1 cellular context compared by ENCODE assay signal in genomic region chr22:46798366-46799057, GRCh38.
A peak's percentile ranks its signal among the peaks of the same experiment; 100 is the strongest.
TF ChIP-seq lines count a peak whose summit lies in the region.

No MANE protein-coding gene starts in this region.

TF ChIP-seq in HepG2, 621 proteins besides CTCF, POLR2A, EP300 and RAD21 (continued from another document and continues in another):
- TF ChIP-seq, protein P1, sequence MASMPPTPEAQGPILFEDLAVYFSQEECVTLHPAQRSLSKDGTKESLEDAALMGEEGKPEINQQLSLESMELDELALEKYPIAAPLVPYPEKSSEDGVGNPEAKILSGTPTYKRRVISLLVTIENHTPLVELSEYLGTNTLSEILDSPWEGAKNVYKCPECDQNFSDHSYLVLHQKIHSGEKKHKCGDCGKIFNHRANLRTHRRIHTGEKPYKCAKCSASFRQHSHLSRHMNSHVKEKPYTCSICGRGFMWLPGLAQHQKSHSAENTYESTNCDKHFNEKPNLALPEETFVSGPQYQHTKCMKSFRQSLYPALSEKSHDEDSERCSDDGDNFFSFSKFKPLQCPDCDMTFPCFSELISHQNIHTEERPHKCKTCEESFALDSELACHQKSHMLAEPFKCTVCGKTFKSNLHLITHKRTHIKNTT (CRISPR knock-in tag; IDR thresholded peaks at IDR 0.05) = no peak
- TF ChIP-seq ZBTB21 (CRISPR knock-in tag; IDR thresholded peaks at IDR 0.05) (no peak), FOXK1 (CRISPR knock-in tag; IDR thresholded peaks at IDR 0.05; ENCODE audit: borderline replicate concordance, low read depth) (no peak), CHD4 (IDR thresholded peaks at IDR 0.05; ENCODE audit: borderline replicate concordance, low read length) (no peak), SALL2 (CRISPR knock-in tag; IDR thresholded peaks at IDR 0.05) (peak; percentile 87), MZF1 (CRISPR knock-in tag; IDR thresholded peaks at IDR 0.05; ENCODE audit: borderline replicate concordance) (no peak), SETDB1 (CRISPR knock-in tag; IDR thresholded peaks at IDR 0.05; ENCODE audit: borderline replicate concordance) (no peak), RFX5 (IDR thresholded peaks at IDR 0.05; ENCODE audit: low read depth, low read length) (no peak), MXD4 (CRISPR knock-in tag; IDR thresholded peaks at IDR 0.05) (0 out of 2 replicates have a peak, but pooled peaks have one; percentile 69), ZNF460 (CRISPR knock-in tag; IDR thresholded peaks at IDR 0.05; ENCODE audit: borderline replicate concordance) (no peak; the same call in 1 of the 2 replicates), SOX5 (CRISPR knock-in tag; IDR thresholded peaks at IDR 0.05; ENCODE audit: borderline replicate concordance) (peak; percentile 66), DBP (CRISPR knock-in tag; IDR thresholded peaks at IDR 0.05; ENCODE audit: not compliant biosample characterization) (no peak), ZNF737 (CRISPR knock-in tag; IDR thresholded peaks at IDR 0.05; ENCODE audit: borderline replicate concordance) (0 out of 2 replicates have a peak, but pooled peaks have one; percentile 43), ZNF260 (CRISPR knock-in tag; IDR thresholded peaks at IDR 0.05; ENCODE audit: borderline replicate concordance, low read depth) (no peak), ZNF678 (CRISPR knock-in tag; IDR thresholded peaks at IDR 0.05) (no peak), TFDP1 (CRISPR knock-in tag; IDR thresholded peaks at IDR 0.05; ENCODE audit: borderline replicate concordance) (peak; percentile 64; the same call in 1 of the 2 replicates), NCOR1 (IDR thresholded peaks at IDR 0.05; ENCODE audit: borderline replicate concordance, low read length) (no peak), FOXJ3 (CRISPR knock-in tag; IDR thresholded peaks at IDR 0.05; ENCODE audit: borderline replicate concordance) (peak; percentile 40), RBM39 (IDR thresholded peaks at IDR 0.05; ENCODE audit: low read depth, low read length, poor library complexity, severe bottlenecking) (peak; percentile 44), RAD51 (IDR thresholded peaks at IDR 0.05; ENCODE audit: borderline replicate concordance) (no peak), MYNN (CRISPR knock-in tag; IDR thresholded peaks at IDR 0.05; ENCODE audit: low read depth) (no peak), ZNF292 (CRISPR knock-in tag; IDR thresholded peaks at IDR 0.05; ENCODE audit: borderline replicate concordance, low read depth) (peak; percentile 89; the same call in 1 of the 2 replicates), ZNF44 (CRISPR knock-in tag; IDR thresholded peaks at IDR 0.05) (no peak), NCOA1 (CRISPR knock-in tag; IDR thresholded peaks at IDR 0.05) (no peak), ZBTB25 (CRISPR knock-in tag; IDR thresholded peaks at IDR 0.05) (peak; percentile 82), ZNF136 (CRISPR knock-in tag; IDR thresholded peaks at IDR 0.05; ENCODE audit: low read depth) (peak; percentile 73; the same call in 1 of the 2 replicates), MAX (IDR thresholded peaks at IDR 0.05) (peak; percentile 61), HCFC1 (IDR thresholded peaks at IDR 0.05; ENCODE audit: low read depth, low read length) (no peak), ZNF337 (CRISPR knock-in tag; IDR thresholded peaks at IDR 0.05; ENCODE audit: borderline replicate concordance, low read depth) (peak; percentile 73; the same call in 1 of the 2 replicates), CC2D1A (CRISPR knock-in tag; IDR thresholded peaks at IDR 0.05) (no peak), STAG1 (CRISPR knock-in tag; IDR thresholded peaks at IDR 0.05) (peak; percentile 96), HOXA5 (CRISPR knock-in tag; IDR thresholded peaks at IDR 0.05) (peak; percentile 69; the same call in 1 of the 2 replicates), ZBTB4 (CRISPR knock-in tag; IDR thresholded peaks at IDR 0.05; ENCODE audit: borderline replicate concordance) (peak; percentile 79; the same call in 1 of the 2 replicates), AGO2 (optimal IDR thresholded peaks at IDR 0.05; ENCODE audit: low read depth, low read length) (no peak), BRCA1 (CRISPR knock-in tag; IDR thresholded peaks at IDR 0.05) (peak; percentile 43; the same call in 1 of the 2 replicates), FOXC1 (CRISPR knock-in tag; IDR thresholded peaks at IDR 0.05; ENCODE audit: borderline replicate concordance) (0 out of 2 replicates have a peak, but pooled peaks have one; percentile 31), GATA4 (IDR thresholded peaks at IDR 0.05; ENCODE audit: borderline replicate concordance, low read depth) (no peak), TRIM24 (CRISPR knock-in tag; IDR thresholded peaks at IDR 0.05) (peak; percentile 50; the same call in 1 of the 2 replicates), LRRFIP1 (CRISPR knock-in tag; conservative IDR thresholded peaks at IDR 0.05) (no peak), ZNF230 (CRISPR knock-in tag; IDR thresholded peaks at IDR 0.05) (no peak)
- TF ChIP-seq, protein P2, sequence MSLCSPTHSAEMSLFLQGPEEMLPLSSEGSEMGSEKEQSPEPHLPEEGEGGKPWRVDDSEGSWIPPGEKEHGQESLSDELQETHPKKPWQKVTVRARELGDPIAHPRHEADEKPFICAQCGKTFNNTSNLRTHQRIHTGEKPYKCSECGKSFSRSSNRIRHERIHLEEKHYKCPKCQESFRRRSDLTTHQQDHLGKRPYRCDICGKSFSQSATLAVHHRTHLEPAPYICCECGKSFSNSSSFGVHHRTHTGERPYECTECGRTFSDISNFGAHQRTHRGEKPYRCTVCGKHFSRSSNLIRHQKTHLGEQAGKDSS (CRISPR knock-in tag; IDR thresholded peaks at IDR 0.05; ENCODE audit: borderline replicate concordance, low read depth) = no peak
- TF ChIP-seq, protein P3, sequence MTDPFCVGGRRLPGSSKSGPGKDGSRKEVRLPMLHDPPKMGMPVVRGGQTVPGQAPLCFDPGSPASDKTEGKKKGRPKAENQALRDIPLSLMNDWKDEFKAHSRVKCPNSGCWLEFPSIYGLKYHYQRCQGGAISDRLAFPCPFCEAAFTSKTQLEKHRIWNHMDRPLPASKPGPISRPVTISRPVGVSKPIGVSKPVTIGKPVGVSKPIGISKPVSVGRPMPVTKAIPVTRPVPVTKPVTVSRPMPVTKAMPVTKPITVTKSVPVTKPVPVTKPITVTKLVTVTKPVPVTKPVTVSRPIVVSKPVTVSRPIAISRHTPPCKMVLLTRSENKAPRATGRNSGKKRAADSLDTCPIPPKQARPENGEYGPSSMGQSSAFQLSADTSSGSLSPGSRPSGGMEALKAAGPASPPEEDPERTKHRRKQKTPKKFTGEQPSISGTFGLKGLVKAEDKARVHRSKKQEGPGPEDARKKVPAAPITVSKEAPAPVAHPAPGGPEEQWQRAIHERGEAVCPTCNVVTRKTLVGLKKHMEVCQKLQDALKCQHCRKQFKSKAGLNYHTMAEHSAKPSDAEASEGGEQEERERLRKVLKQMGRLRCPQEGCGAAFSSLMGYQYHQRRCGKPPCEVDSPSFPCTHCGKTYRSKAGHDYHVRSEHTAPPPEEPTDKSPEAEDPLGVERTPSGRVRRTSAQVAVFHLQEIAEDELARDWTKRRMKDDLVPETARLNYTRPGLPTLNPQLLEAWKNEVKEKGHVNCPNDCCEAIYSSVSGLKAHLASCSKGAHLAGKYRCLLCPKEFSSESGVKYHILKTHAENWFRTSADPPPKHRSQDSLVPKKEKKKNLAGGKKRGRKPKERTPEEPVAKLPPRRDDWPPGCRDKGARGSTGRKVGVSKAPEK (CRISPR knock-in tag; IDR thresholded peaks at IDR 0.05; ENCODE audit: borderline replicate concordance) = no peak; the same call in 1 of the 2 replicates
- TF ChIP-seq, protein P4, sequence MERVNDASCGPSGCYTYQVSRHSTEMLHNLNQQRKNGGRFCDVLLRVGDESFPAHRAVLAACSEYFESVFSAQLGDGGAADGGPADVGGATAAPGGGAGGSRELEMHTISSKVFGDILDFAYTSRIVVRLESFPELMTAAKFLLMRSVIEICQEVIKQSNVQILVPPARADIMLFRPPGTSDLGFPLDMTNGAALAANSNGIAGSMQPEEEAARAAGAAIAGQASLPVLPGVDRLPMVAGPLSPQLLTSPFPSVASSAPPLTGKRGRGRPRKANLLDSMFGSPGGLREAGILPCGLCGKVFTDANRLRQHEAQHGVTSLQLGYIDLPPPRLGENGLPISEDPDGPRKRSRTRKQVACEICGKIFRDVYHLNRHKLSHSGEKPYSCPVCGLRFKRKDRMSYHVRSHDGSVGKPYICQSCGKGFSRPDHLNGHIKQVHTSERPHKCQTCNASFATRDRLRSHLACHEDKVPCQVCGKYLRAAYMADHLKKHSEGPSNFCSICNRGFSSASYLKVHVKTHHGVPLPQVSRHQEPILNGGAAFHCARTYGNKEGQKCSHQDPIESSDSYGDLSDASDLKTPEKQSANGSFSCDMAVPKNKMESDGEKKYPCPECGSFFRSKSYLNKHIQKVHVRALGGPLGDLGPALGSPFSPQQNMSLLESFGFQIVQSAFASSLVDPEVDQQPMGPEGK (CRISPR knock-in tag; IDR thresholded peaks at IDR 0.05) = peak; percentile 76
- TF ChIP-seq, protein P5, sequence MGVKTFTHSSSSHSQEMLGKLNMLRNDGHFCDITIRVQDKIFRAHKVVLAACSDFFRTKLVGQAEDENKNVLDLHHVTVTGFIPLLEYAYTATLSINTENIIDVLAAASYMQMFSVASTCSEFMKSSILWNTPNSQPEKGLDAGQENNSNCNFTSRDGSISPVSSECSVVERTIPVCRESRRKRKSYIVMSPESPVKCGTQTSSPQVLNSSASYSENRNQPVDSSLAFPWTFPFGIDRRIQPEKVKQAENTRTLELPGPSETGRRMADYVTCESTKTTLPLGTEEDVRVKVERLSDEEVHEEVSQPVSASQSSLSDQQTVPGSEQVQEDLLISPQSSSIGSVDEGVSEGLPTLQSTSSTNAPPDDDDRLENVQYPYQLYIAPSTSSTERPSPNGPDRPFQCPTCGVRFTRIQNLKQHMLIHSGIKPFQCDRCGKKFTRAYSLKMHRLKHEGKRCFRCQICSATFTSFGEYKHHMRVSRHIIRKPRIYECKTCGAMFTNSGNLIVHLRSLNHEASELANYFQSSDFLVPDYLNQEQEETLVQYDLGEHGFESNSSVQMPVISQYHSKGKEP (CRISPR knock-in tag; IDR thresholded peaks at IDR 0.05) = no peak
